27 cellular contexts compared by ENCODE assay signal in the genomic region with DNA sequence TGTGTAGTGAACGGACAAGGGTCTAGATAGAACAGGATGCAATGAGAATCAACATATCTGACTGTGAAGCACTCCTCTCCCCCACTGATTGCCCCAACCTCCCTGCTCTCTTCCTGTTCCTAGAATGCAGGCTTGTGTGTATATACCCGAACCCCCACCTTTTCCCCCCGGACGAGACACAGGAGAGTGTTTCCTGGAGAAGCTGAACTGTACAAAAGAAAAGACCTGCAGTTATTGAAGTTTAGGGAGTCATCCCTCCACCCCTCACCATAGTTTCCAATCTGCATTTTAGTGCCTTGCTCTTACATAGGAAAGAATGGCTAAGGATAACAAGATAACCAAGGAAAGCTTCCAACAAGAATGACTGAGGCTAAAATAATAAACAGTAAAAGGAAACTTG. TPM values are rescaled to one million over a fixed set of nuclear protein-coding genes. Genes with fewer than 3 reads are reported as not detected.
A peak's percentile ranks its signal among the peaks of the same experiment; 100 is the strongest.
DNase-seq lines count a peak whose midpoint lies in the region; ATAC-seq, FAIRE-seq and TF ChIP-seq lines count a peak whose summit lies in the region.
"Had no signal": no experiment of that assay in that cellular context is flagged by ENCODE, and none has a peak within 500 bp of the region (broad histone marks: within the 10 kb centered on the region; RNA-seq: fewer than 3 reads in every experiment).

No MANE protein-coding gene starts in this region.

- intact Hi-C loops in esophagus muscularis mucosa (cut with DNase I), result no loop called here
- intact Hi-C loops in natural killer cell (cut with micrococcal nuclease), result no loop called here

- H3K79me2 ChIP-seq in osteoblast (ENCODE audit: insufficient read depth, low read length), result no peaks in the 10 kb centered on the region

- H3K36me3 ChIP-seq in esophagus muscularis mucosa (no peaks in the 10 kb centered on the region), osteoblast (ENCODE audit: insufficient read depth, low read length) (no peaks in the 10 kb centered on the region), suprapubic skin (no peaks in the 10 kb centered on the region), WERI-Rb-1 (no peaks in the 10 kb centered on the region)
- H3K36me3 ChIP-seq: HAP-1, stomach, upper lobe of right lung had no signal

- H3K4me3 ChIP-seq in AG04450 (ENCODE audit: low read depth, low read length) (no peak overlapping the region), esophagus muscularis mucosa (no peak overlapping the region), osteoblast (ENCODE audit: insufficient read depth, low read length) (no peak overlapping the region), suprapubic skin (no peak overlapping the region), WERI-Rb-1 (ENCODE audit: low read depth, low read length) (no peak overlapping the region)
- H3K4me3 ChIP-seq: dorsolateral prefrontal cortex, HAP-1, K562, stomach, upper lobe of right lung had no signal

- H3K27me3 Mint-ChIP-seq in natural killer cell (ENCODE audit: low read depth in 2 of 2), result peaks cover 14 to 15% of the 10 kb centered on the region in 2 donors
- H3K27me3 Mint-ChIP-seq: activated naive CD8-positive, alpha-beta T cell treated with anti-CD3 and anti-CD28 coated beads, Interleukin-2, amount 10 ng/mL, durations not matched to agents 7 days and 5 days; activated T-helper 17 cell treated with anti-CD3 and anti-CD28 coated beads, Interleukin-2, amount 50 U/mL, for 72 hours had no signal

- CTCF ChIA-PET in AG04450 (lab: Charles Lee), result interaction anchor here (0.6 kb wide), 1 partner anchor 277 kb away, joined by 7 read pairs; no protein-coding TSS in a partner anchor

- H3K9me3 ChIP-seq in AG04450 (ENCODE audit: control insufficient read depth, insufficient read depth, low read length) (peaks cover 13% of the 10 kb centered on the region), esophagus muscularis mucosa (no peaks in the 10 kb centered on the region), osteoblast (ENCODE audit: low read depth, low read length) (no peaks in the 10 kb centered on the region), suprapubic skin (no peaks in the 10 kb centered on the region), WERI-Rb-1 (ENCODE audit: severe bottlenecking) (no peaks in the 10 kb centered on the region)
- H3K9me3 ChIP-seq: HAP-1, stomach, upper lobe of right lung had no signal

- no peak for TF ChIP-seq CTCF in AG04450 (IDR thresholded peaks at IDR 0.05; ENCODE audit: low read depth, low read length)
- no peak for TF ChIP-seq CTCF in esophagus muscularis mucosa (IDR thresholded peaks at IDR 0.05)
- TF ChIP-seq CTCF in osteoblast (IDR thresholded peaks at IDR 0.05; ENCODE audit: extremely low read depth, low read depth, low read length), result no peak
- TF ChIP-seq CTCF in suprapubic skin (IDR thresholded peaks at IDR 0.05), result no peak
- TF ChIP-seq CTCF in WERI-Rb-1 (IDR thresholded peaks at IDR 0.05; ENCODE audit: low read depth, low read length), result no peak
- TF ChIP-seq CTCF in natural killer cell (IDR thresholded peaks at IDR 0.05), result no peak

- no peaks in the 10 kb centered on the region for H3K27me3 ChIP-seq in AG04450 (ENCODE audit: control insufficient read depth, insufficient read depth, low read length)
- H3K27me3 ChIP-seq in esophagus muscularis mucosa, result no peaks in the 10 kb centered on the region
- peaks cover 7% of the 10 kb centered on the region for H3K27me3 ChIP-seq in osteoblast (ENCODE audit: insufficient read depth, low read length)
- peaks cover 2% of the 10 kb centered on the region for H3K27me3 ChIP-seq in suprapubic skin
- H3K27me3 ChIP-seq in WERI-Rb-1 (ENCODE audit: insufficient read depth, low read depth, severe bottlenecking), result peaks cover 94% of the 10 kb centered on the region
- H3K27me3 ChIP-seq: upper lobe of right lung had no signal

- no peak overlapping the region for H2AFZ ChIP-seq in osteoblast (ENCODE audit: low read length)

- DNase-seq in AG04450 (ENCODE audit: low read depth, low spot score) (peak; percentile 4), RCC 7860 (ENCODE audit: low spot score) (peak; percentile 74), esophagus muscularis mucosa (ENCODE audit: extremely low spot score) (peak; percentile 86), osteoblast (ENCODE audit: insufficient read length, low spot score, missing footprints) (no peak), suprapubic skin (ENCODE audit: low spot score in 2 of 2) (no peak), WERI-Rb-1 (no peak), natural killer cell (no peak)
- DNase-seq in activated naive CD4-positive, alpha-beta T cell treated with anti-CD3 and anti-CD28 coated beads, Interleukin-2, amount 50 U/mL, for 16 hours, result no peak
- DNase-seq: activated CD4-positive, alpha-beta T cell treated with anti-CD3 and anti-CD28 coated beads, Interleukin-2, amount 50 U/mL, for 1 hour; activated naive CD8-positive, alpha-beta T cell treated with anti-CD3 and anti-CD28 coated beads, Interleukin-2, amount 10 ng/mL, durations not matched to agents 7 days and 5 days; CD4-positive, CD25-positive, alpha-beta regulatory T cell; DMS 273 treated with DMSO at 0.1 percent for 48 hours; dorsolateral prefrontal cortex; islet precursor cell; NCI-H1436 treated with DMSO at 0.1 percent for 48 hours; NCI-H2171; NCI-H526; nucleus accumbens; stomach; upper lobe of right lung had no signal

- H4K20me1 ChIP-seq in osteoblast (ENCODE audit: insufficient read depth, low read length), result no peaks in the 10 kb centered on the region

- WGBS in esophagus muscularis mucosa, result 14% methylated on average over 4 of the region's 4 CpGs
- 46% methylated on average over 4 of the region's 4 CpGs for WGBS in suprapubic skin

- POLR2A ChIA-PET in AG04450 (lab: Yijun Ruan, JAX), result no interaction called here

- H3K4me1 ChIP-seq in esophagus muscularis mucosa, result peaks cover 2 to 17% (median 14%) of the 10 kb centered on the region in 4 donors
- H3K4me1 ChIP-seq in osteoblast (ENCODE audit: insufficient read depth, low read length), result peaks cover 5% of the 10 kb centered on the region
- no peaks in the 10 kb centered on the region for H3K4me1 ChIP-seq in suprapubic skin
- H3K4me1 ChIP-seq: HAP-1, stomach, upper lobe of right lung had no signal

- TF ChIP-seq POLR2A in esophagus muscularis mucosa (IDR thresholded peaks at IDR 0.05; ENCODE audit: low read depth) (no peak), suprapubic skin (IDR thresholded peaks at IDR 0.05) (no peak)

- no peaks in the 10 kb centered on the region for H3K4me1 Mint-ChIP-seq in natural killer cell
- H3K4me1 Mint-ChIP-seq: activated naive CD8-positive, alpha-beta T cell treated with anti-CD3 and anti-CD28 coated beads, Interleukin-2, amount 10 ng/mL, durations not matched to agents 7 days and 5 days; activated T-helper 17 cell treated with anti-CD3 and anti-CD28 coated beads, Interleukin-2, amount 50 U/mL, for 72 hours; CD4-positive, CD25-positive, alpha-beta regulatory T cell had no signal

- no peak for ATAC-seq in natural killer cell
- ATAC-seq: activated T-helper 17 cell treated with anti-CD3 and anti-CD28 coated beads, Interleukin-2, amount 50 U/mL, for 72 hours; K562; upper lobe of right lung had no signal

- H3K27ac ChIP-seq in AG04450 (ENCODE audit: low read depth, low read length), result no peak overlapping the region
- no peak overlapping the region for H3K27ac ChIP-seq in esophagus muscularis mucosa (replicated peaks in 1 of 4)
- peak overlapping the region; percentile 35 for H3K27ac ChIP-seq in osteoblast (ENCODE audit: low read depth, low read length)
- no peak overlapping the region for H3K27ac ChIP-seq in suprapubic skin
- H3K27ac ChIP-seq in WERI-Rb-1, result no peak overlapping the region
- H3K27ac ChIP-seq: dorsolateral prefrontal cortex, RWPE1, stomach, upper lobe of right lung had no signal

- TF ChIP-seq EP300 in esophagus muscularis mucosa (IDR thresholded peaks at IDR 0.05), result no peak
- TF ChIP-seq EP300 in suprapubic skin (IDR thresholded peaks at IDR 0.05), result no peak

- H3K4me3 Mint-ChIP-seq in natural killer cell, result no peak overlapping the region
- H3K4me3 Mint-ChIP-seq: activated naive CD8-positive, alpha-beta T cell treated with anti-CD3 and anti-CD28 coated beads, Interleukin-2, amount 10 ng/mL, durations not matched to agents 7 days and 5 days; activated T-helper 17 cell treated with anti-CD3 and anti-CD28 coated beads, Interleukin-2, amount 50 U/mL, for 72 hours; CD4-positive, CD25-positive, alpha-beta regulatory T cell had no signal

- no peaks in the 10 kb centered on the region for H3K9me3 Mint-ChIP-seq in natural killer cell
- H3K9me3 Mint-ChIP-seq: activated naive CD8-positive, alpha-beta T cell treated with anti-CD3 and anti-CD28 coated beads, Interleukin-2, amount 10 ng/mL, durations not matched to agents 7 days and 5 days; activated T-helper 17 cell treated with anti-CD3 and anti-CD28 coated beads, Interleukin-2, amount 50 U/mL, for 72 hours; CD4-positive, CD25-positive, alpha-beta regulatory T cell had no signal

- peak overlapping the region; percentile 23 for H3K4me2 ChIP-seq in osteoblast (ENCODE audit: insufficient read depth, low read length)

- H3K27ac Mint-ChIP-seq in natural killer cell, result no peak overlapping the region
- H3K27ac Mint-ChIP-seq: activated naive CD8-positive, alpha-beta T cell treated with anti-CD3 and anti-CD28 coated beads, Interleukin-2, amount 10 ng/mL, durations not matched to agents 7 days and 5 days; activated T-helper 17 cell treated with anti-CD3 and anti-CD28 coated beads, Interleukin-2, amount 50 U/mL, for 72 hours; CD4-positive, CD25-positive, alpha-beta regulatory T cell had no signal

- H3K36me3 Mint-ChIP-seq in natural killer cell, result no peaks in the 10 kb centered on the region
- H3K36me3 Mint-ChIP-seq: activated naive CD8-positive, alpha-beta T cell treated with anti-CD3 and anti-CD28 coated beads, Interleukin-2, amount 10 ng/mL, durations not matched to agents 7 days and 5 days; CD4-positive, CD25-positive, alpha-beta regulatory T cell had no signal

- no peak for FAIRE-seq in RCC 7860 (lab: Jason Lieb, UNC)
- FAIRE-seq: frontal cortex, GM18507, K562 had no signal

RNA-seq across cellular contexts. Expression of gene PDE10A, which starts 55.4 kb away (rescaled TPM):
- polyA plus RNA-seq in AG04450 (2011; rRNA removed), result 7.8 and 8.9 TPM in 2 replicates
- 33.4 and 46.9 TPM in 2 replicates for polyA minus RNA-seq in AG04450 (2011; rRNA and poly(A)+ RNA removed)
- total RNA-seq in esophagus muscularis mucosa (1 to 10 TPM; 2.9 to 8.8 (median 3.9) TPM), osteoblast (3.3 and 3.5 TPM in 2 replicates), suprapubic skin (1 to 10 TPM in 3 of 4 donors, under 1 TPM in 1; 0.59 to 3.1 (median 2.0) TPM), natural killer cell (not detected)
- total RNA-seq: activated naive CD8-positive, alpha-beta T cell treated with anti-CD3 and anti-CD28 coated beads, Interleukin-2, amount 10 ng/mL, durations not matched to agents 7 days and 5 days; activated T-helper 17 cell treated with anti-CD3 and anti-CD28 coated beads, Interleukin-2, amount 50 U/mL, for 72 hours; CD4-positive, CD25-positive, alpha-beta regulatory T cell; G401 had no signal
- polyA plus RNA-seq: CD4-positive, CD25-positive, alpha-beta regulatory T cell; K562 had no signal

Comparison
In these comparisons a context has a peak if more than half of its experiments do, and no peak if none do; other contexts are left out.
1. DNase-seq: peak in AG04450 (single experiment), RCC 7860 (single experiment) and esophagus muscularis mucosa (single experiment); none in osteoblast (single experiment), suprapubic skin (0 of 2), activated naive CD4-positive, alpha-beta T cell treated with anti-CD3 and anti-CD28 coated beads, Interleukin-2, amount 50 U/mL, for 16 hours (single experiment), WERI-Rb-1 (single experiment) and natural killer cell (single experiment).